Comparison of ENCODE assay signal across 8 cellular contexts in genomic region chr17:40093580-40094201, GRCh38. TPM values are rescaled to one million over a fixed set of nuclear protein-coding genes. Genes with fewer than 3 reads are reported as not detected.
DNase-seq lines count a peak whose midpoint lies in the region; ATAC-seq, FAIRE-seq and TF ChIP-seq lines count a peak whose summit lies in the region.
"Had no signal": no experiment of that assay in that cellular context is flagged by ENCODE, and none has a peak within 500 bp of the region (broad histone marks: within the 10 kb centered on the region; RNA-seq: fewer than 3 reads in every experiment).

No MANE protein-coding gene starts in this region.

- H3K27ac Mint-ChIP-seq in astrocyte (ENCODE audit: unreplicated experiment): peak overlapping the region; percentile 42
- no peak overlapping the region for H3K27ac Mint-ChIP-seq in activated CD4-positive, alpha-beta T cell treated with anti-CD3 and anti-CD28 coated beads, Interleukin-2, amount 10 ng/mL, durations not matched to agents 24 days and 14 days
- H3K27ac Mint-ChIP-seq: progenitor cell of endocrine pancreas had no signal

- H2AFZ ChIP-seq in astrocyte (ENCODE audit: low read depth, low read length): no peak overlapping the region

- no peak overlapping the region for H3K9ac ChIP-seq in astrocyte (ENCODE audit: low read length)

- FAIRE-seq in astrocyte (lab: Jason Lieb, UNC): no peak

- no peaks in the 10 kb centered on the region for H3K9me3 Mint-ChIP-seq in astrocyte (ENCODE audit: unreplicated experiment)
- H3K9me3 Mint-ChIP-seq in activated CD4-positive, alpha-beta T cell treated with anti-CD3 and anti-CD28 coated beads, Interleukin-2, amount 10 ng/mL, durations not matched to agents 24 days and 14 days: peaks cover 2% of the 10 kb centered on the region

- no peaks in the 10 kb centered on the region for H4K20me1 ChIP-seq in astrocyte (ENCODE audit: insufficient read depth, low read length)

- no peaks in the 10 kb centered on the region for H3K9me3 ChIP-seq in astrocyte (ENCODE audit: insufficient read depth, low read depth, low read length)

- no peak overlapping the region for H3K4me2 ChIP-seq in astrocyte (ENCODE audit: low read length)

- peaks cover 11% of the 10 kb centered on the region for H3K4me1 ChIP-seq in astrocyte (ENCODE audit: insufficient read depth, low read length)

- no peaks in the 10 kb centered on the region for H3K27me3 ChIP-seq in astrocyte (ENCODE audit: insufficient read depth, low read length)

- peaks cover 22% of the 10 kb centered on the region for H3K4me1 Mint-ChIP-seq in astrocyte (ENCODE audit: low read depth, unreplicated experiment)
- peaks cover 43% of the 10 kb centered on the region for H3K4me1 Mint-ChIP-seq in activated CD4-positive, alpha-beta T cell treated with anti-CD3 and anti-CD28 coated beads, Interleukin-2, amount 10 ng/mL, durations not matched to agents 24 days and 14 days

- intact Hi-C loops in activated CD4-positive, alpha-beta T cell treated with anti-CD3 and anti-CD28 coated beads, Interleukin-2, amount 10 ng/mL, durations not matched to agents 24 days and 14 days (cut with micrococcal nuclease): no loop called here

- TF ChIP-seq CTCF in astrocyte (IDR thresholded peaks at IDR 0.05; ENCODE audit: insufficient read depth, low read depth, low read length): no peak

- DNase-seq in Ammon's horn (ENCODE audit: low spot score): peak; percentile 14
- DNase-seq in astrocyte (ENCODE audit: low read depth): no peak
- peak; percentile 77 for DNase-seq in myocyte (ENCODE audit: low read depth)
- DNase-seq in SKM-1 treated with dmso at 0.1 percent for 144 hours (lab: John Stamatoyannopoulos, UW; ENCODE audit: unreplicated experiment): no peak
- no peak for DNase-seq in activated CD4-positive, alpha-beta T cell treated with anti-CD3 and anti-CD28 coated beads, Interleukin-2, amount 10 ng/mL, durations not matched to agents 24 days and 14 days
- DNase-seq: activated CD8-positive, alpha-beta memory T cell treated with anti-CD3 and anti-CD28 coated beads, Interleukin-2, amount 50 U/mL, for 48 hours had no signal

- no peak overlapping the region for H3K27ac ChIP-seq in astrocyte (ENCODE audit: low read depth, low read length)

- ATAC-seq in HG03469 (IDR thresholded peaks at IDR 0.05; ENCODE audit: unreplicated experiment): no peak

- no peaks in the 10 kb centered on the region for H3K27me3 Mint-ChIP-seq in astrocyte (ENCODE audit: low read depth, unreplicated experiment)
- no peaks in the 10 kb centered on the region for H3K27me3 Mint-ChIP-seq in activated CD4-positive, alpha-beta T cell treated with anti-CD3 and anti-CD28 coated beads, Interleukin-2, amount 10 ng/mL, durations not matched to agents 24 days and 14 days
- H3K27me3 Mint-ChIP-seq: progenitor cell of endocrine pancreas had no signal

- no peak overlapping the region for H3K4me3 ChIP-seq in astrocyte (ENCODE audit: insufficient read depth, low read depth, low read length)

- H3K36me3 Mint-ChIP-seq in astrocyte (ENCODE audit: low read depth, unreplicated experiment): peaks cover 30% of the 10 kb centered on the region
- peaks cover 50% of the 10 kb centered on the region for H3K36me3 Mint-ChIP-seq in activated CD4-positive, alpha-beta T cell treated with anti-CD3 and anti-CD28 coated beads, Interleukin-2, amount 10 ng/mL, durations not matched to agents 24 days and 14 days (ENCODE audit: low read depth)

- peaks cover 7% of the 10 kb centered on the region for H3K79me2 ChIP-seq in astrocyte (ENCODE audit: insufficient read depth, low read length)

- H3K4me3 Mint-ChIP-seq in astrocyte (ENCODE audit: unreplicated experiment): peak overlapping the region; percentile 21
- H3K4me3 Mint-ChIP-seq in activated CD4-positive, alpha-beta T cell treated with anti-CD3 and anti-CD28 coated beads, Interleukin-2, amount 10 ng/mL, durations not matched to agents 24 days and 14 days: no peak overlapping the region

- peaks cover 5% of the 10 kb centered on the region for H3K36me3 ChIP-seq in astrocyte (ENCODE audit: insufficient read depth, low read length)

RNA-seq across cellular contexts. Expression of gene NR1D1, which starts 6.7 kb away (rescaled TPM):
- 8.7 and 10.1 TPM in 2 replicates for total RNA-seq in astrocyte
- total RNA-seq in myocyte: 9.5 and 10.8 TPM in 2 replicates
- 12.4 TPM for polyA plus RNA-seq in myocyte (2012)
- total RNA-seq in activated CD4-positive, alpha-beta T cell treated with anti-CD3 and anti-CD28 coated beads, Interleukin-2, amount 10 ng/mL, durations not matched to agents 24 days and 14 days: 7.9 and 8.2 TPM in 2 replicates

RNA-seq across cellular contexts. Expression of gene MSL1, which starts 28.1 kb away (rescaled TPM):
- total RNA-seq in astrocyte: 81.9 and 83.3 TPM in 2 replicates
- 104 and 111 TPM in 2 replicates for total RNA-seq in myocyte
- polyA plus RNA-seq in myocyte (2012): 60.2 TPM
- 92.7 and 98.5 TPM in 2 replicates for total RNA-seq in activated CD4-positive, alpha-beta T cell treated with anti-CD3 and anti-CD28 coated beads, Interleukin-2, amount 10 ng/mL, durations not matched to agents 24 days and 14 days

RNA-seq across cellular contexts. Expression of gene THRA, which starts 30.9 kb away (rescaled TPM):
- total RNA-seq in astrocyte (16.7 and 20.4 TPM in 2 replicates), myocyte (52.5 and 61.1 TPM in 2 replicates)
- 38.9 TPM for polyA plus RNA-seq in myocyte (2012)
- 4.5 and 5.1 TPM in 2 replicates for total RNA-seq in activated CD4-positive, alpha-beta T cell treated with anti-CD3 and anti-CD28 coated beads, Interleukin-2, amount 10 ng/mL, durations not matched to agents 24 days and 14 days

RNA-seq across cellular contexts. Expression of gene MED24, which starts 39.5 kb away (rescaled TPM):
- total RNA-seq in astrocyte (49.2 and 56.4 TPM in 2 replicates), myocyte (88.7 and 90.0 TPM in 2 replicates)
- 61.5 TPM for polyA plus RNA-seq in myocyte (2012)
- 118 and 122 TPM in 2 replicates for total RNA-seq in activated CD4-positive, alpha-beta T cell treated with anti-CD3 and anti-CD28 coated beads, Interleukin-2, amount 10 ng/mL, durations not matched to agents 24 days and 14 days

RNA-seq across cellular contexts. Expression of gene CASC3, which starts 46.6 kb away (rescaled TPM):
- total RNA-seq in astrocyte (55.0 and 56.1 TPM in 2 replicates), myocyte (35.0 and 49.0 TPM in 2 replicates)
- 32.6 TPM for polyA plus RNA-seq in myocyte (2012)
- 108 and 109 TPM in 2 replicates for total RNA-seq in activated CD4-positive, alpha-beta T cell treated with anti-CD3 and anti-CD28 coated beads, Interleukin-2, amount 10 ng/mL, durations not matched to agents 24 days and 14 days

Comparison
In these comparisons a context has a peak if more than half of its experiments do, and no peak if none do; other contexts are left out.
1. DNase-seq: peak in Ammon's horn (single experiment) and myocyte (single experiment); none in astrocyte (single experiment), SKM-1 treated with dmso at 0.1 percent for 144 hours (single experiment) and activated CD4-positive, alpha-beta T cell treated with anti-CD3 and anti-CD28 coated beads, Interleukin-2, amount 10 ng/mL, durations not matched to agents 24 days and 14 days (single experiment).